20 cellular contexts compared by ENCODE assay signal in the genomic region with DNA sequence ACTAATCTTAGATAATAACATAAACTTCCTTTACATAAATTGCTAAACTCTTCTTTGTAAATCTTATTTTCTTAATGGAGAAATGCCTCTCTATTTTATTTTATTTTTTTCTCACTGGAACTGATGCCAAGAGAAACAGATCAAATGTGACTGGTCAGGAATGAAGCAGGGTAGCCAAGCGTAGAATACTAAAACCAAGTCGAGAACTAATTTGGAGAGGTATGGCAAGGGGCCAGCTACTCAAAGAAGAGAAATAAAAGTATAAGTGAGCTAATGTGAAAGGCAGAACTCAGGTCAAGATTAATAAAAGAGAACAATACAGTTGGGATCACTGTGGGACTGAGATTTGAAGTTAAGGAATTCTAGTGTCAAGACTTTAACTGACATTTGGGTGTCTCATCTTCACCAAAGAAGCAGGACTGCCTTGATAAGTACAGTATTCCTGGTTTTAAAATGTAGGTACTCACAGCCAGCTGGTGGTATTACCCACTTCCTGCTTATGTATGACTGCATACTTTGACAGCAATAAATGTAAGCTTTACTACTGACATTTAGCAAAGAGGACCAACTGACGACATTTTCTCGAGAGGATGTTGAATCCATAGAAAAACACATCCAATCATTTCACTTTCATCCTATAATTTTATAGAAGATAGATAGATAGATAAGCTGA.
DNase-seq lines count a peak whose midpoint lies in the region; FAIRE-seq and TF ChIP-seq lines count a peak whose summit lies in the region.
"Had no signal": no experiment of that assay in that cellular context is flagged by ENCODE, and none has a peak within 500 bp of the region (broad histone marks: within the 10 kb centered on the region; RNA-seq: fewer than 3 reads in every experiment).

No MANE protein-coding gene starts in this region.

- no peak overlapping the region for H3K4me3 ChIP-seq in breast epithelium
- no peak overlapping the region for H3K4me3 ChIP-seq in brain microvascular endothelial cell (ENCODE audit: low read depth, low read length)
- no peak overlapping the region for H3K4me3 ChIP-seq in kidney epithelial cell (ENCODE audit: low read depth, low read length)
- no peak overlapping the region for H3K4me3 ChIP-seq in CD4-positive, alpha-beta memory T cell (ENCODE audit: low read length in 2 of 2)
- H3K4me3 ChIP-seq: thoracic aorta had no signal

- TF ChIP-seq POLR2A in breast epithelium (IDR thresholded peaks at IDR 0.05) (no peak), GM12891 (IDR thresholded peaks at IDR 0.05; ENCODE audit: low read depth, low read length) (no peak)

- no peaks in the 10 kb centered on the region for H3K27me3 Mint-ChIP-seq in MCF 10A (ENCODE audit: insufficient read depth, unreplicated experiment)
- H3K27me3 Mint-ChIP-seq in CD4-positive, alpha-beta memory T cell, result peaks cover 1 to 2% of the 10 kb centered on the region in 2 donors
- H3K27me3 Mint-ChIP-seq: activated CD4-positive, alpha-beta T cell treated with anti-CD3 and anti-CD28 coated beads, Interleukin-2, amount 10 ng/mL, durations not matched to agents 7 days and 5 days had no signal

- H3K27me3 ChIP-seq in breast epithelium (no peaks in the 10 kb centered on the region), brain microvascular endothelial cell (replicated peaks) (no peaks in the 10 kb centered on the region), kidney epithelial cell (ENCODE audit: control insufficient read depth, insufficient read depth, low read length) (no peaks in the 10 kb centered on the region)
- no peaks in the 10 kb centered on the region for H3K27me3 ChIP-seq in CD4-positive, alpha-beta memory T cell (ENCODE audit: insufficient read depth, low read length)

- in situ Hi-C loops in brain microvascular endothelial cell (cut with HindIII; ENCODE audit: low pct_ligation_motif_present, low sequenced_read_pairs), result no loop called here

- no peak for FAIRE-seq in GM12891 (lab: Jason Lieb, UNC)
- FAIRE-seq: A204.1, islet of Langerhans had no signal

- TF ChIP-seq CTCF in MCF 10A (IDR thresholded peaks at IDR 0.05; ENCODE audit: unreplicated experiment) (no peak), breast epithelium (IDR thresholded peaks at IDR 0.05) (no peak), brain microvascular endothelial cell (IDR thresholded peaks at IDR 0.05; ENCODE audit: low read depth, low read length, missing control alignments) (no peak), kidney epithelial cell (IDR thresholded peaks at IDR 0.05; ENCODE audit: insufficient read depth, low read length, poor library complexity, severe bottlenecking) (no peak)

- intact Hi-C loops in MCF 10A (cut with micrococcal nuclease), result no loop called here
- intact Hi-C loops in breast epithelium (cut with DNase I; ENCODE audit: low total_unique reads), result no loop called here
- intact Hi-C loops in CD4-positive, alpha-beta memory T cell (cut with micrococcal nuclease), result no loop called here

- DNase-seq in MCF 10A (ENCODE audit: unreplicated experiment) (peak; percentile 6), breast epithelium (ENCODE audit: low spot score in 2 of 2) (no peak), brain microvascular endothelial cell (peak; percentile 50), kidney epithelial cell (ENCODE audit: low read depth) (peak; percentile 63), NCI-H1436 (lab: John Stamatoyannopoulos, UW) (no peak), GM12891 (ENCODE audit: insufficient read length, low spot score) (no peak)
- no peak for DNase-seq in activated effector memory CD4-positive, alpha-beta T cell treated with anti-CD3 and anti-CD28 coated beads, Interleukin-2, amount 50 U/mL, for 16 hours
- no peak for DNase-seq in CD4-positive, alpha-beta memory T cell
- DNase-seq: activated CD4-positive, alpha-beta T cell treated with anti-CD3 and anti-CD28 coated beads, Interleukin-2, amount 10 ng/mL, durations not matched to agents 7 days and 5 days; activated naive CD4-positive, alpha-beta T cell treated with anti-CD3 and anti-CD28 coated beads for 36 hours; activated T-cell treated with anti-CD3 and anti-CD28 coated beads for 4 hours; C1 segment of cervical spinal cord; DMS 273 treated with DMSO at 0.1 percent for 48 hours; mesendoderm; NCI-H1694; SW 1271 had no signal

- no peaks in the 10 kb centered on the region for H3K36me3 ChIP-seq in breast epithelium
- H3K36me3 ChIP-seq in brain microvascular endothelial cell (replicated peaks), result no peaks in the 10 kb centered on the region
- no peaks in the 10 kb centered on the region for H3K36me3 ChIP-seq in kidney epithelial cell (ENCODE audit: control insufficient read depth, insufficient read depth, low read length)
- no peaks in the 10 kb centered on the region for H3K36me3 ChIP-seq in CD4-positive, alpha-beta memory T cell (ENCODE audit: insufficient read depth, low read length)
- H3K36me3 ChIP-seq: thoracic aorta had no signal

- no peaks in the 10 kb centered on the region for H3K4me1 ChIP-seq in breast epithelium
- no peaks in the 10 kb centered on the region for H3K4me1 ChIP-seq in CD4-positive, alpha-beta memory T cell (ENCODE audit: insufficient read depth, low read length)

- no peak overlapping the region for H3K27ac Mint-ChIP-seq in MCF 10A (ENCODE audit: low read depth, unreplicated experiment)
- H3K27ac Mint-ChIP-seq in CD4-positive, alpha-beta memory T cell, result no peak overlapping the region
- H3K27ac Mint-ChIP-seq: activated CD4-positive, alpha-beta T cell treated with anti-CD3 and anti-CD28 coated beads, Interleukin-2, amount 10 ng/mL, durations not matched to agents 7 days and 5 days; activated naive CD4-positive, alpha-beta T cell treated with anti-CD3 and anti-CD28 coated beads for 36 hours had no signal

- H3K9me3 ChIP-seq in breast epithelium, result no peaks in the 10 kb centered on the region
- H3K9me3 ChIP-seq in CD4-positive, alpha-beta memory T cell (ENCODE audit: control insufficient read depth in 1 of 2, low read length in 2 of 2), result no peaks in the 10 kb centered on the region
- H3K9me3 ChIP-seq: thoracic aorta had no signal

- no peaks in the 10 kb centered on the region for H3K9me3 Mint-ChIP-seq in MCF 10A (ENCODE audit: unreplicated experiment)
- peaks cover 0 to 2% (median 0%) of the 10 kb centered on the region in 8 donors for H3K9me3 Mint-ChIP-seq in CD4-positive, alpha-beta memory T cell
- H3K9me3 Mint-ChIP-seq: activated CD4-positive, alpha-beta T cell treated with anti-CD3 and anti-CD28 coated beads, Interleukin-2, amount 10 ng/mL, durations not matched to agents 7 days and 5 days; activated naive CD4-positive, alpha-beta T cell treated with anti-CD3 and anti-CD28 coated beads for 36 hours had no signal

- CTCF ChIA-PET in MCF 10A (lab: Yijun Ruan, JAX), result no interaction called here
- CTCF ChIA-PET in CD4-positive, alpha-beta memory T cell (lab: Charles Lee; ENCODE audit: partially characterized antibody), result no interaction called here

- no peak overlapping the region for H3K27ac ChIP-seq in breast epithelium
- peak overlapping the region; percentile 10 for H3K27ac ChIP-seq in brain microvascular endothelial cell
- no peak overlapping the region for H3K27ac ChIP-seq in CD4-positive, alpha-beta memory T cell (ENCODE audit: low read depth, low read length)
- H3K27ac ChIP-seq: thoracic aorta had no signal

- H3K4me3 Mint-ChIP-seq in MCF 10A (ENCODE audit: unreplicated experiment), result no peak overlapping the region
- no peak overlapping the region for H3K4me3 Mint-ChIP-seq in CD4-positive, alpha-beta memory T cell
- H3K4me3 Mint-ChIP-seq: activated CD4-positive, alpha-beta T cell treated with anti-CD3 and anti-CD28 coated beads, Interleukin-2, amount 10 ng/mL, durations not matched to agents 7 days and 5 days; activated naive CD4-positive, alpha-beta T cell treated with anti-CD3 and anti-CD28 coated beads for 36 hours; neural crest cell had no signal

- no TSS peak for BruUV-seq in MCF 10A (replicated peaks; lab: Mats Ljungman, UMichigan)

- POLR2A ChIA-PET in MCF 10A (lab: Yijun Ruan, JAX), result no interaction called here
- POLR2A ChIA-PET in CD4-positive, alpha-beta memory T cell (lab: Charles Lee; ENCODE audit: partially characterized antibody), result no interaction called here

- H3K4me1 Mint-ChIP-seq in MCF 10A (ENCODE audit: insufficient read depth, unreplicated experiment), result peaks cover 11% of the 10 kb centered on the region
- no peaks in the 10 kb centered on the region for H3K4me1 Mint-ChIP-seq in CD4-positive, alpha-beta memory T cell
- H3K4me1 Mint-ChIP-seq: activated CD4-positive, alpha-beta T cell treated with anti-CD3 and anti-CD28 coated beads, Interleukin-2, amount 10 ng/mL, durations not matched to agents 7 days and 5 days; neural crest cell had no signal

- H3K36me3 Mint-ChIP-seq in MCF 10A (ENCODE audit: insufficient read depth, unreplicated experiment), result no peaks in the 10 kb centered on the region
- no peaks in the 10 kb centered on the region for H3K36me3 Mint-ChIP-seq in CD4-positive, alpha-beta memory T cell

TF ChIP-seq in GM12891, 5 proteins besides CTCF, POLR2A, EP300 and RAD21:
- TF ChIP-seq PAX5 (IDR thresholded peaks at IDR 0.05; ENCODE audit: insufficient read depth, low read length, severe bottlenecking) (no peak), POLR2AphosphoS5 (IDR thresholded peaks at IDR 0.05; ENCODE audit: low read depth, low read length) (no peak), TAF1 (IDR thresholded peaks at IDR 0.05; ENCODE audit: low read depth, low read length) (no peak), POU2F2 (IDR thresholded peaks at IDR 0.05; ENCODE audit: low read depth, low read length) (no peak)

Comparison
In these comparisons a context has a peak if more than half of its experiments do, and no peak if none do; other contexts are left out.
1. DNase-seq: peak in MCF 10A (single experiment), brain microvascular endothelial cell (single experiment) and kidney epithelial cell (single experiment); none in breast epithelium (0 of 2), activated effector memory CD4-positive, alpha-beta T cell treated with anti-CD3 and anti-CD28 coated beads, Interleukin-2, amount 50 U/mL, for 16 hours (single experiment), NCI-H1436 (single experiment), GM12891 (single experiment) and CD4-positive, alpha-beta memory T cell (0 of 5).